9 cellular contexts compared by ENCODE assay signal in the genomic region with DNA sequence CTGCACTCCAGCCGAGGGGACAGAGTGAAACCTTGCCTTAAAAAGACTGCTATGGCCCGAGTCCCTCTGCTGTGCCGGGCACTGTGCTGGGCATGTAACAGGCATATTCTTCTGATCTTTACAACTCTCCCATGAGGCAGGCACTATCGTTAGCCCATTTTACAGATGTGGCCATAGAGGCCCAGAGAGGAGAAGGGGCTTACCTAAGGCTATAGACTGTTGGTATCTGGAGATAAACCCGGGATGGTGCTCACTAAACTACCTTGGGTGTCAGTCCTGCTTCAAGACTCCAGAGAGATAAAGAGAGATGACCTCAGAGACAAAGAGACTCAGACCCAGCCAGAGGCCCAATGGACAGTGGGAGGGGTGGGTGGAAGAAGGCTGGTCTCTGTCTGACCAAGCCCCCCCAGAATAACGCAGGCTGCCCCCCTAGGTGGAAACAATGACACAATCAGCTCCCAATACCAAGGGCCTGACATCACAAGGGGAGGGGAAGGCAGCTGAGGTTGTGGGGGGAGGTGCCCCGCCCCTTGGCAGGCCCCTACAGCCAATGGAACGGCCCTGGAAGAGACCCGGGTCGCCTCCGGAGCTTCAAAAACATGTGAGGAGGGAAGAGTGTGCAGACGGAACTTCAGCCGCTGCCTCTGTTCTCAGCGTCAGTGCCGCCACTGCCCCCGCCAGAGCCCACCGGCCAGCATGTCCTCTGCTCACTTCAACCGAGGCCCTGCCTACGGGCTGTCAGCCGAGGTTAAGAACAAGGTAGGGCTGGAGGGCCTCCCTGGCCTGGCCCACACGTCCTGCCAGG. TPM values are rescaled to one million over a fixed set of nuclear protein-coding genes. Genes with fewer than 3 reads are reported as not detected.
DNase-seq lines count a peak whose midpoint lies in the region; ATAC-seq and TF ChIP-seq lines count a peak whose summit lies in the region.
"Had no signal": no experiment of that assay in that cellular context is flagged by ENCODE, and none has a peak within 500 bp of the region (broad histone marks: within the 10 kb centered on the region; RNA-seq: fewer than 3 reads in every experiment).

A gene (plus strand): TSS at position 620 of the 805 bp plus-strand sequence. CDS start 77 bp downstream, at position 697.

- no peaks in the 10 kb centered on the region for H3K4me1 ChIP-seq in psoas muscle
- peaks cover 5% of the 10 kb centered on the region in 2 donors for H3K4me1 ChIP-seq in naive thymus-derived CD4-positive, alpha-beta T cell (ENCODE audit: control insufficient read depth in 2 of 2, insufficient read depth in 2 of 2, low read length in 2 of 2)

- no peaks in the 10 kb centered on the region for H3K36me3 Mint-ChIP-seq in WTC11
- no peaks in the 10 kb centered on the region for H3K36me3 Mint-ChIP-seq in naive thymus-derived CD4-positive, alpha-beta T cell

- H3K27me3 Mint-ChIP-seq in WTC11 (ENCODE audit: low read depth), result peaks cover 25% of the 10 kb centered on the region
- H3K27me3 Mint-ChIP-seq in naive thymus-derived CD4-positive, alpha-beta T cell, result peaks cover 11 to 39% (median 16%) of the 10 kb centered on the region in 5 donors

- H3K4me3 Mint-ChIP-seq in WTC11, result peak within 1 kb of the TSS; percentile 61
- H3K4me3 Mint-ChIP-seq in naive thymus-derived CD4-positive, alpha-beta T cell, result peak within 1 kb of the TSS in 1 of 10 donors; percentile 60

- H3K36me3 ChIP-seq in psoas muscle (ENCODE audit: insufficient read depth in 1 of 2, low read depth in 1 of 2), result no peaks in the 10 kb centered on the region
- H3K36me3 ChIP-seq in naive thymus-derived CD4-positive, alpha-beta T cell (ENCODE audit: control insufficient read depth in 2 of 3, insufficient read depth in 3 of 3, low read length in 3 of 3), result no peaks in the 10 kb centered on the region
- H3K36me3 ChIP-seq: thyroid gland had no signal

- H3K27me3 ChIP-seq in psoas muscle (ENCODE audit: insufficient read depth in 3 of 3, low read length in 2 of 3), result no peaks in the 10 kb centered on the region
- peaks cover 0 to 3% of the 10 kb centered on the region in 2 donors for H3K27me3 ChIP-seq in naive thymus-derived CD4-positive, alpha-beta T cell (ENCODE audit: control insufficient read depth in 2 of 2, insufficient read depth in 2 of 2, low read length in 2 of 2)
- H3K27me3 ChIP-seq: thyroid gland had no signal

- ATAC-seq in WTC11 (peak; percentile 66), left ventricle myocardium superior (peak; percentile 67), psoas muscle (no peak), HG02852 (IDR thresholded peaks at IDR 0.05; ENCODE audit: unreplicated experiment) (no peak), GM18858 (IDR thresholded peaks at IDR 0.05; ENCODE audit: unreplicated experiment) (no peak)
- no peak for ATAC-seq in naive thymus-derived CD4-positive, alpha-beta T cell

- intact Hi-C loops in left ventricle myocardium superior (cut with micrococcal nuclease), result no loop called here
- intact Hi-C loops in psoas muscle (cut with DNase I), result no loop called here
- intact Hi-C loops in naive thymus-derived CD4-positive, alpha-beta T cell (cut with micrococcal nuclease), result no loop called here

- DNase-seq in EL (peak; percentile 91), WTC11 (ENCODE audit: low spot score) (peak; percentile 79), left ventricle myocardium superior (peak; percentile 72), psoas muscle (peak; percentile 41 to 59)
- DNase-seq in naive thymus-derived CD4-positive, alpha-beta T cell, result no peak
- no peak for DNase-seq in stimulated activated CD4-positive, alpha-beta T cell treated with anti-CD3 and anti-CD28 coated beads, Interleukin-2, amount 100 ng/mL, for 48 hours

- H3K9me3 Mint-ChIP-seq in WTC11, result no peaks in the 10 kb centered on the region
- H3K9me3 Mint-ChIP-seq in naive thymus-derived CD4-positive, alpha-beta T cell, result no peaks in the 10 kb centered on the region

- peak within 1 kb of the TSS; percentile 47 for H3K4me3 ChIP-seq in psoas muscle
- H3K4me3 ChIP-seq in naive thymus-derived CD4-positive, alpha-beta T cell (ENCODE audit: low read length), result no peak within 1 kb of the TSS
- H3K4me3 ChIP-seq: thyroid gland had no signal

- POLR2A ChIA-PET in WTC11 (lab: Charles Lee), result interaction anchor here (0.5 to 1.6 kb wide), 8 partner anchors 8 to 69 kb away, joined by 3 to 8 read pairs (median 4); a partner anchor contains a TSS
- POLR2A ChIA-PET in naive thymus-derived CD4-positive, alpha-beta T cell (lab: Charles Lee), result no interaction called here

- no peaks in the 10 kb centered on the region for H3K9me3 ChIP-seq in psoas muscle
- no peaks in the 10 kb centered on the region for H3K9me3 ChIP-seq in naive thymus-derived CD4-positive, alpha-beta T cell (ENCODE audit: control insufficient read depth in 2 of 3, low read length in 3 of 3)
- H3K9me3 ChIP-seq: thyroid gland had no signal

- 24 to 32% (median 30%) methylated on average over 15 to 21 of the region's 21 CpGs for WGBS in psoas muscle, 3 donors

- peak within 1 kb of the TSS; percentile 90 for H3K27ac Mint-ChIP-seq in WTC11
- H3K27ac Mint-ChIP-seq in naive thymus-derived CD4-positive, alpha-beta T cell, result peak within 1 kb of the TSS in 4 of 9 donors; percentile 33 to 82 (median 61)

- peaks cover 21% of the 10 kb centered on the region for H3K4me1 Mint-ChIP-seq in WTC11
- peaks cover 12 to 22% (median 16%) of the 10 kb centered on the region in 7 donors for H3K4me1 Mint-ChIP-seq in naive thymus-derived CD4-positive, alpha-beta T cell

- peak within 1 kb of the TSS; percentile 42 for H3K27ac ChIP-seq in psoas muscle
- no peak within 1 kb of the TSS for H3K27ac ChIP-seq in naive thymus-derived CD4-positive, alpha-beta T cell (ENCODE audit: low read depth, low read length)

- no peak for TF ChIP-seq CTCF in WTC11 (IDR thresholded peaks at IDR 0.05)
- TF ChIP-seq CTCF in psoas muscle (IDR thresholded peaks at IDR 0.05), result no peak

- CTCF ChIA-PET in WTC11 (lab: Charles Lee), result interaction anchor here (0.6 to 1.8 kb wide), 10 partner anchors 8 to 599 kb away, joined by 3 to 11 read pairs (median 4); a partner anchor contains a TSS
- CTCF ChIA-PET in naive thymus-derived CD4-positive, alpha-beta T cell (lab: Charles Lee), result no interaction called here

TF ChIP-seq in WTC11, 78 proteins besides CTCF, POLR2A, EP300 and RAD21 (continues in another document):
- TF ChIP-seq ZNF416 (CRISPR knock-in tag; IDR thresholded peaks at IDR 0.05) (no peak), TCF7 (CRISPR knock-in tag; IDR thresholded peaks at IDR 0.05; ENCODE audit: low read depth) (no peak), KAT7 (CRISPR knock-in tag; IDR thresholded peaks at IDR 0.05; ENCODE audit: borderline replicate concordance) (no peak), ZNF317 (CRISPR knock-in tag; IDR thresholded peaks at IDR 0.05; ENCODE audit: borderline replicate concordance, low read depth) (no peak), CBFB (CRISPR knock-in tag; IDR thresholded peaks at IDR 0.05; ENCODE audit: low read depth) (no peak)
- TF ChIP-seq, protein P1, sequence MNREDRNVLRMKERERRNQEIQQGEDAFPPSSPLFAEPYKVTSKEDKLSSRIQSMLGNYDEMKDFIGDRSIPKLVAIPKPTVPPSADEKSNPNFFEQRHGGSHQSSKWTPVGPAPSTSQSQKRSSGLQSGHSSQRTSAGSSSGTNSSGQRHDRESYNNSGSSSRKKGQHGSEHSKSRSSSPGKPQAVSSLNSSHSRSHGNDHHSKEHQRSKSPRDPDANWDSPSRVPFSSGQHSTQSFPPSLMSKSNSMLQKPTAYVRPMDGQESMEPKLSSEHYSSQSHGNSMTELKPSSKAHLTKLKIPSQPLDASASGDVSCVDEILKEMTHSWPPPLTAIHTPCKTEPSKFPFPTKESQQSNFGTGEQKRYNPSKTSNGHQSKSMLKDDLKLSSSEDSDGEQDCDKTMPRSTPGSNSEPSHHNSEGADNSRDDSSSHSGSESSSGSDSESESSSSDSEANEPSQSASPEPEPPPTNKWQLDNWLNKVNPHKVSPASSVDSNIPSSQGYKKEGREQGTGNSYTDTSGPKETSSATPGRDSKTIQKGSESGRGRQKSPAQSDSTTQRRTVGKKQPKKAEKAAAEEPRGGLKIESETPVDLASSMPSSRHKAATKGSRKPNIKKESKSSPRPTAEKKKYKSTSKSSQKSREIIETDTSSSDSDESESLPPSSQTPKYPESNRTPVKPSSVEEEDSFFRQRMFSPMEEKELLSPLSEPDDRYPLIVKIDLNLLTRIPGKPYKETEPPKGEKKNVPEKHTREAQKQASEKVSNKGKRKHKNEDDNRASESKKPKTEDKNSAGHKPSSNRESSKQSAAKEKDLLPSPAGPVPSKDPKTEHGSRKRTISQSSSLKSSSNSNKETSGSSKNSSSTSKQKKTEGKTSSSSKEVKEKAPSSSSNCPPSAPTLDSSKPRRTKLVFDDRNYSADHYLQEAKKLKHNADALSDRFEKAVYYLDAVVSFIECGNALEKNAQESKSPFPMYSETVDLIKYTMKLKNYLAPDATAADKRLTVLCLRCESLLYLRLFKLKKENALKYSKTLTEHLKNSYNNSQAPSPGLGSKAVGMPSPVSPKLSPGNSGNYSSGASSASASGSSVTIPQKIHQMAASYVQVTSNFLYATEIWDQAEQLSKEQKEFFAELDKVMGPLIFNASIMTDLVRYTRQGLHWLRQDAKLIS (CRISPR knock-in tag; IDR thresholded peaks at IDR 0.05; ENCODE audit: borderline replicate concordance), result no peak
- TF ChIP-seq, protein P2, sequence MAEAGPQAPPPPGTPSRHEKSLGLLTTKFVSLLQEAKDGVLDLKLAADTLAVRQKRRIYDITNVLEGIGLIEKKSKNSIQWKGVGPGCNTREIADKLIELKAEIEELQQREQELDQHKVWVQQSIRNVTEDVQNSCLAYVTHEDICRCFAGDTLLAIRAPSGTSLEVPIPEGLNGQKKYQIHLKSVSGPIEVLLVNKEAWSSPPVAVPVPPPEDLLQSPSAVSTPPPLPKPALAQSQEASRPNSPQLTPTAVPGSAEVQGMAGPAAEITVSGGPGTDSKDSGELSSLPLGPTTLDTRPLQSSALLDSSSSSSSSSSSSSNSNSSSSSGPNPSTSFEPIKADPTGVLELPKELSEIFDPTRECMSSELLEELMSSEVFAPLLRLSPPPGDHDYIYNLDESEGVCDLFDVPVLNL (CRISPR knock-in tag; IDR thresholded peaks at IDR 0.05; ENCODE audit: borderline replicate concordance, low read depth), result no peak

RNA-seq across cellular contexts. Expression of the gene that starts here (rescaled TPM):
- total RNA-seq in WTC11 (2021), result 16.0 to 18.0 TPM (median 17.4 TPM) in 3 replicates
- 81.7 TPM for total RNA-seq in left ventricle myocardium superior
- 10 to 100 TPM in 1 of 4 donors, 1 to 10 TPM in 3; 1.9 to 11.9 (median 5.6) TPM for total RNA-seq in psoas muscle
- polyA plus RNA-seq in psoas muscle, result 10 to 100 TPM in 1 of 3 donors, 1 to 10 TPM in 2; 4.4 to 11.0 (median 5.7) TPM
- total RNA-seq in naive thymus-derived CD4-positive, alpha-beta T cell, result not detected
- polyA plus RNA-seq in naive thymus-derived CD4-positive, alpha-beta T cell, result not detected

Comparison
In these comparisons a context has a peak if more than half of its experiments do, and no peak if none do; other contexts are left out.
1. RNA of the gene that starts here (polyA plus RNA-seq): 4.4 to 11.0 TPM in psoas muscle; not detected in naive thymus-derived CD4-positive, alpha-beta T cell; every median in the first group is over 4 times any median in the second.
2. DNase-seq: peak in EL (single experiment), WTC11 (single experiment), left ventricle myocardium superior (single experiment) and psoas muscle (2 of 2); none in naive thymus-derived CD4-positive, alpha-beta T cell (0 of 9) and stimulated activated CD4-positive, alpha-beta T cell treated with anti-CD3 and anti-CD28 coated beads, Interleukin-2, amount 100 ng/mL, for 48 hours (0 of 2).
3. ATAC-seq: peak in WTC11 (single experiment) and left ventricle myocardium superior (single experiment); none in psoas muscle (0 of 4), HG02852 (single experiment), naive thymus-derived CD4-positive, alpha-beta T cell (single experiment) and GM18858 (single experiment).